In genomic region chr3:62586356-62586755, GRCh38 we compare ENCODE assay signal across 21 cellular contexts.
DNase-seq lines count a peak whose midpoint lies in the region; ATAC-seq, FAIRE-seq and TF ChIP-seq lines count a peak whose summit lies in the region.
"Had no signal": no experiment of that assay in that cellular context is flagged by ENCODE, and none has a peak within 500 bp of the region (broad histone marks: within the 10 kb centered on the region; RNA-seq: fewer than 3 reads in every experiment).

No MANE protein-coding gene starts in this region.

- H3K27ac ChIP-seq in astrocyte (ENCODE audit: low read depth, low read length) = peak overlapping the region; percentile 92
- H3K27ac ChIP-seq: BLaER1, heart left ventricle, testis had no signal

- H3K36me3 ChIP-seq in astrocyte (ENCODE audit: insufficient read depth, low read length) = no peaks in the 10 kb centered on the region
- no peaks in the 10 kb centered on the region for H3K36me3 ChIP-seq in skeletal muscle satellite cell (ENCODE audit: insufficient read depth, low read length)
- H3K36me3 ChIP-seq: BLaER1, heart left ventricle had no signal

- H3K4me3 ChIP-seq in astrocyte (ENCODE audit: insufficient read depth, low read depth, low read length) (no peak overlapping the region), fibroblast of villous mesenchyme (ENCODE audit: low read depth, low read length) (no peak overlapping the region), skeletal muscle satellite cell (ENCODE audit: low read length) (peak overlapping the region; percentile 2)
- H3K4me3 ChIP-seq: BLaER1, heart left ventricle, testis had no signal

- H3K9ac ChIP-seq in astrocyte (ENCODE audit: low read length) = peak overlapping the region; percentile 41
- H3K9ac ChIP-seq in skeletal muscle satellite cell (ENCODE audit: low read depth, low read length) = peak overlapping the region; percentile 85
- H3K9ac ChIP-seq: BLaER1 had no signal

- no peak for TF ChIP-seq CTCF in astrocyte (IDR thresholded peaks at IDR 0.05; ENCODE audit: insufficient read depth, low read depth, low read length)
- no peak for TF ChIP-seq CTCF in fibroblast of villous mesenchyme (IDR thresholded peaks at IDR 0.05; ENCODE audit: insufficient read depth, low read depth, low read length)

- ATAC-seq in GM19395 (IDR thresholded peaks at IDR 0.05; ENCODE audit: unreplicated experiment) = no peak
- ATAC-seq: heart left ventricle; natural killer cell treated with Interleukin-12 subunit alpha and Interleukin-12 subunit beta and Interleukin-15 and Interleukin-18, amount 100 ng/mL, for 72 hours; T-cell had no signal

- no peaks in the 10 kb centered on the region for H4K20me1 ChIP-seq in astrocyte (ENCODE audit: insufficient read depth, low read length)
- H4K20me1 ChIP-seq: BLaER1 had no signal

- in situ Hi-C loops in KBM-7 (cut with MboI; ENCODE audit: low pct_unique_long_range_greater_than_20kb, low sequenced_read_pairs) = no loop called here

- H3K9me3 ChIP-seq in astrocyte (ENCODE audit: insufficient read depth, low read depth, low read length) (no peaks in the 10 kb centered on the region), skeletal muscle satellite cell (replicated peaks; ENCODE audit: low read length) (no peaks in the 10 kb centered on the region)
- H3K9me3 ChIP-seq: BLaER1, testis had no signal

- H3K27me3 Mint-ChIP-seq in astrocyte (ENCODE audit: low read depth, unreplicated experiment) = peaks cover 1% of the 10 kb centered on the region
- H3K27me3 Mint-ChIP-seq: natural killer cell treated with Interleukin-12 subunit alpha and Interleukin-12 subunit beta and Interleukin-15 and Interleukin-18, amount 100 ng/mL, for 72 hours; T-cell had no signal

- peaks cover 27% of the 10 kb centered on the region for H3K4me1 ChIP-seq in astrocyte (ENCODE audit: insufficient read depth, low read length)
- peaks cover 51% of the 10 kb centered on the region for H3K4me1 ChIP-seq in skeletal muscle satellite cell (ENCODE audit: control insufficient read depth, insufficient read depth, low read length)
- H3K4me1 ChIP-seq: BLaER1, testis had no signal

- peaks cover 25% of the 10 kb centered on the region for H3K4me1 Mint-ChIP-seq in astrocyte (ENCODE audit: low read depth, unreplicated experiment)
- H3K4me1 Mint-ChIP-seq: immature natural killer cell, T-cell had no signal

- H3K79me2 ChIP-seq in astrocyte (ENCODE audit: insufficient read depth, low read length) = no peaks in the 10 kb centered on the region

- H3K27me3 ChIP-seq in astrocyte (ENCODE audit: insufficient read depth, low read length) = no peaks in the 10 kb centered on the region
- no peaks in the 10 kb centered on the region for H3K27me3 ChIP-seq in skeletal muscle satellite cell (ENCODE audit: control insufficient read depth, insufficient read depth, low read length)
- H3K27me3 ChIP-seq: BLaER1, heart left ventricle, testis had no signal

- peak overlapping the region; percentile 90 for H3K27ac Mint-ChIP-seq in astrocyte (ENCODE audit: unreplicated experiment)
- H3K27ac Mint-ChIP-seq: immature natural killer cell; natural killer cell treated with Interleukin-12 subunit alpha and Interleukin-12 subunit beta and Interleukin-15 and Interleukin-18, amount 100 ng/mL, for 72 hours; T-cell had no signal

- peak; percentile 43 for FAIRE-seq in astrocyte (lab: Jason Lieb, UNC)
- FAIRE-seq: G401.6, GM12891 had no signal

- peaks cover 3% of the 10 kb centered on the region for H3K9me3 Mint-ChIP-seq in astrocyte (ENCODE audit: unreplicated experiment)
- H3K9me3 Mint-ChIP-seq: T-cell had no signal

- H2AFZ ChIP-seq in astrocyte (ENCODE audit: low read depth, low read length) = peak overlapping the region; percentile 59

- H3K4me2 ChIP-seq in astrocyte (ENCODE audit: low read length) = no peak overlapping the region
- H3K4me2 ChIP-seq in skeletal muscle satellite cell (ENCODE audit: low read length) = no peak overlapping the region
- H3K4me2 ChIP-seq: BLaER1 had no signal

- no peak overlapping the region for H3K4me3 Mint-ChIP-seq in astrocyte (ENCODE audit: unreplicated experiment)
- H3K4me3 Mint-ChIP-seq: immature natural killer cell; natural killer cell treated with Interleukin-12 subunit alpha and Interleukin-12 subunit beta and Interleukin-15 and Interleukin-18, amount 100 ng/mL, for 72 hours; T-cell had no signal

- H3K36me3 Mint-ChIP-seq in astrocyte (ENCODE audit: low read depth, unreplicated experiment) = no peaks in the 10 kb centered on the region
- H3K36me3 Mint-ChIP-seq: natural killer cell treated with Interleukin-12 subunit alpha and Interleukin-12 subunit beta and Interleukin-15 and Interleukin-18, amount 100 ng/mL, for 72 hours; T-cell had no signal

- peak; percentile 86 for DNase-seq in HCEC 1CT
- peak; percentile 61 for DNase-seq in astrocyte (ENCODE audit: low read depth)
- peak; percentile 76 for DNase-seq in fibroblast of villous mesenchyme (ENCODE audit: low read depth)
- no peak for DNase-seq in NCI-H82 (lab: John Stamatoyannopoulos, UW)
- DNase-seq in KBM-7 = no peak
- DNase-seq: activated CD4-positive, alpha-beta T cell treated with anti-CD3 and anti-CD28 coated beads, Interleukin-2, amount 50 U/mL, for 4 hours; activated naive CD4-positive, alpha-beta T cell; heart left ventricle; immature natural killer cell; NCI-H1417 treated with DMSO at 0.1 percent for 48 hours; NK-92 treated with Interleukin-12 subunit alpha and Interleukin-12 subunit beta, amount 100 ng/mL, for 24 hours; posterior cingulate gyrus; RPMI8226; T-cell; testis had no signal

Comparison
In these comparisons a context has a peak if more than half of its experiments do, and no peak if none do; other contexts are left out.
1. DNase-seq: peak in HCEC 1CT (single experiment), astrocyte (single experiment) and fibroblast of villous mesenchyme (single experiment); none in NCI-H82 (single experiment) and KBM-7 (single experiment).